9 cellular contexts compared by ENCODE assay signal in genomic region chr17:77880702-77881450, GRCh38.
DNase-seq lines count a peak whose midpoint lies in the region; ATAC-seq and TF ChIP-seq lines count a peak whose summit lies in the region.
"Had no signal": no experiment of that assay in that cellular context is flagged by ENCODE, and none has a peak within 500 bp of the region (broad histone marks: within the 10 kb centered on the region; RNA-seq: fewer than 3 reads in every experiment).

No MANE protein-coding gene starts in this region.

- peaks cover 5% of the 10 kb centered on the region for H3K9me3 Mint-ChIP-seq in activated T-cell treated with anti-CD3 and anti-CD28 coated beads, Interleukin-2, amount 50 U/mL, for 4 hours
- peaks cover 0 to 4% (median 0%) of the 10 kb centered on the region in 3 donors for H3K9me3 Mint-ChIP-seq in T-cell

- H3K4me3 Mint-ChIP-seq in activated T-cell treated with anti-CD3 and anti-CD28 coated beads, Interleukin-2, amount 50 U/mL, for 4 hours = peak overlapping the region; percentile 77
- H3K4me3 Mint-ChIP-seq in T-cell = peak overlapping the region; percentile 73 to 87 (median 78)

- H3K36me3 ChIP-seq in right atrium auricular region (no peaks in the 10 kb centered on the region), MG63 (no peaks in the 10 kb centered on the region)
- H3K36me3 ChIP-seq: adrenal gland had no signal

- H3K27me3 Mint-ChIP-seq in activated T-cell treated with anti-CD3 and anti-CD28 coated beads, Interleukin-2, amount 50 U/mL, for 4 hours (ENCODE audit: low read depth) = no peaks in the 10 kb centered on the region
- H3K27me3 Mint-ChIP-seq in T-cell = no peaks in the 10 kb centered on the region

- H3K27ac Mint-ChIP-seq in T-cell = peak overlapping the region; percentile 95 to 98

- H3K4me3 ChIP-seq in right atrium auricular region (no peak overlapping the region), MG63 (no peak overlapping the region)
- H3K4me3 ChIP-seq: adrenal gland had no signal

- peaks cover 4% of the 10 kb centered on the region for H3K36me3 Mint-ChIP-seq in activated T-cell treated with anti-CD3 and anti-CD28 coated beads, Interleukin-2, amount 50 U/mL, for 4 hours (ENCODE audit: insufficient read depth)
- peaks cover 4% of the 10 kb centered on the region for H3K36me3 Mint-ChIP-seq in T-cell

- TF ChIP-seq CTCF in right atrium auricular region (IDR thresholded peaks at IDR 0.05) = no peak

- H3K4me1 Mint-ChIP-seq in activated T-cell treated with anti-CD3 and anti-CD28 coated beads, Interleukin-2, amount 50 U/mL, for 4 hours (ENCODE audit: low read depth) = peaks cover 81% of the 10 kb centered on the region
- H3K4me1 Mint-ChIP-seq in T-cell = peaks cover 87 to 95% (median 90%) of the 10 kb centered on the region in 3 donors

- H3K4me1 ChIP-seq in right atrium auricular region = peaks cover 0 to 33% of the 10 kb centered on the region in 2 donors

- no peak for DNase-seq in activated T-cell treated with anti-CD3 and anti-CD28 coated beads, Interleukin-2, amount 50 U/mL, for 4 hours
- DNase-seq in activated T-cell treated with anti-CD3 and anti-CD28 coated beads, Interleukin-2, amount 50 U/mL, for 1 hour = no peak
- peak in 1 of 34 experiments; percentile 26 for DNase-seq in T-cell
- no peak for DNase-seq in right atrium auricular region (ENCODE audit: low spot score)
- DNase-seq in substantia nigra (lab: John Stamatoyannopoulos, UW) = no peak
- no peak for DNase-seq in NCI-H748 treated with DMSO at 0.1 percent for 48 hours (lab: John Stamatoyannopoulos, UW)
- DNase-seq in MG63 = no peak
- no peak for DNase-seq in medulla oblongata (ENCODE audit: extremely low spot score)

- H3K27ac ChIP-seq in right atrium auricular region = peak overlapping the region; percentile 46 to 67
- peak overlapping the region; percentile 55 for H3K27ac ChIP-seq in substantia nigra (ENCODE audit: low read depth, low read length, poor library complexity, severe bottlenecking)

- H3K27me3 ChIP-seq in right atrium auricular region (no peaks in the 10 kb centered on the region), MG63 (no peaks in the 10 kb centered on the region)

- no peak for ATAC-seq in activated T-cell treated with anti-CD3 and anti-CD28 coated beads, Interleukin-2, amount 50 U/mL, for 4 hours
- ATAC-seq in T-cell (replicated peaks in 1 of 4) = no peak

- H3K9me3 ChIP-seq in right atrium auricular region (peaks cover 0 to 7% of the 10 kb centered on the region in 2 donors), MG63 (peaks cover 11% of the 10 kb centered on the region)
- H3K9me3 ChIP-seq: adrenal gland had no signal

- POLR2A ChIA-PET in T-cell (lab: Charles Lee) = interaction anchor here (0.6 to 2.6 kb wide), 4 partner anchors 77 to 1126 kb away, joined by 3 to 11 read pairs (median 6); partner anchors contain the start of gene TNRC6C (in 1 of the 2)

- CTCF ChIA-PET in T-cell (lab: Charles Lee) = interaction anchor here in 1 of 2 donors (0.9 kb wide), 1 partner anchor 37 kb away, joined by 3 read pairs; no protein-coding TSS in a partner anchor
